Comparison of ENCODE assay signal across 18 cellular contexts in genomic region chr13:76048126-76048525, GRCh38.
"Had no signal": no experiment of that assay in that cellular context is flagged by ENCODE, and none has a peak within 500 bp of the region (broad histone marks: within the 10 kb centered on the region; RNA-seq: fewer than 3 reads in every experiment).

No MANE protein-coding gene starts in this region.

- H3K4me3 ChIP-seq: SJSA1, SK-N-MC had no signal

- DNase-seq: IMR-90, Karpas-422, KG1, MM.1S, NCI-H1092 treated with DMSO at 0.1 percent for 48 hours, NCI-H1436, NCI-H187, NCI-H2029, NCI-H2081 treated with DMSO at 0.1 percent for 48 hours, NCI-H2171, NCI-H226, NCI-H446, NCI-H510A, NCI-H524 treated with DMSO at 0.1 percent for 48 hours, RPMI8226 had no signal

- H3K4me1 ChIP-seq: SJSA1 had no signal

- ATAC-seq: HepG2 had no signal

- H3K27ac ChIP-seq: SJSA1, SK-N-MC had no signal

- H3K9me3 ChIP-seq: SJSA1 had no signal

- H3K36me3 ChIP-seq: SJSA1 had no signal
